ENCODE assay signal across 15 cellular contexts in genomic region chr3:155553800-155554199, GRCh38.
DNase-seq lines count a peak whose midpoint lies in the region; ATAC-seq and TF ChIP-seq lines count a peak whose summit lies in the region.
"Had no signal": no experiment of that assay in that cellular context is flagged by ENCODE, and none has a peak within 500 bp of the region (broad histone marks: within the 10 kb centered on the region; RNA-seq: fewer than 3 reads in every experiment).

No MANE protein-coding gene starts in this region.

- H3K27ac ChIP-seq in foreskin keratinocyte (no peak overlapping the region), vagina (no peak overlapping the region), gastrocnemius medialis (no peak overlapping the region)
- H3K27ac ChIP-seq: adrenal gland, stomach had no signal

- H3K27me3 ChIP-seq in foreskin keratinocyte (no peaks in the 10 kb centered on the region), vagina (no peaks in the 10 kb centered on the region), gastrocnemius medialis (no peaks in the 10 kb centered on the region)
- H3K27me3 ChIP-seq: adrenal gland, stomach had no signal

- H3K36me3 ChIP-seq in vagina (no peaks in the 10 kb centered on the region), gastrocnemius medialis (no peaks in the 10 kb centered on the region)
- H3K36me3 ChIP-seq: adrenal gland had no signal

- H3K4me3 ChIP-seq in vagina (no peak overlapping the region), gastrocnemius medialis (no peak overlapping the region)
- H3K4me3 ChIP-seq: adrenal gland, lung, stomach had no signal

- TF ChIP-seq POLR2A in vagina (IDR thresholded peaks at IDR 0.05) (no peak), gastrocnemius medialis (IDR thresholded peaks at IDR 0.05) (no peak)

- ATAC-seq in foreskin keratinocyte (peak; percentile 51), gastrocnemius medialis (no peak), GM18868 (IDR thresholded peaks at IDR 0.05; ENCODE audit: unreplicated experiment) (no peak)

- no peaks in the 10 kb centered on the region for H3K9me3 ChIP-seq in vagina
- H3K9me3 ChIP-seq in gastrocnemius medialis = no peaks in the 10 kb centered on the region
- H3K9me3 ChIP-seq: adrenal gland, stomach had no signal

- no peaks in the 10 kb centered on the region for H3K4me1 ChIP-seq in foreskin keratinocyte
- H3K4me1 ChIP-seq in vagina = no peaks in the 10 kb centered on the region
- H3K4me1 ChIP-seq in gastrocnemius medialis = no peaks in the 10 kb centered on the region
- H3K4me1 ChIP-seq: adrenal gland had no signal

- TF ChIP-seq CTCF in GM20000 (IDR thresholded peaks at IDR 0.05; ENCODE audit: extremely low read depth, missing control alignments) (no peak), foreskin keratinocyte (conservative IDR thresholded peaks at IDR 0.05) (no peak), vagina (IDR thresholded peaks at IDR 0.05) (no peak), gastrocnemius medialis (IDR thresholded peaks at IDR 0.05 in 4 of 5, conservative IDR thresholded peaks at IDR 0.05 in 1 of 5) (no peak)

- in situ Hi-C loops in gastrocnemius medialis (cut with MboI; ENCODE audit: low sequenced_read_pairs in 4 of 4) = no loop called here

- intact Hi-C loops in vagina (cut with DNase I) = no loop called here
- intact Hi-C loops in gastrocnemius medialis (cut with DNase I; ENCODE audit: low total_unique reads) = no loop called here

- DNase-seq in GDM1 (lab: John Stamatoyannopoulos, UW) (peak; percentile 23), GM20000 (ENCODE audit: low spot score) (peak; percentile 15), HT1080 (ENCODE audit: low read depth) (peak; percentile 95), foreskin keratinocyte (peak; percentile 15 to 60), vagina (ENCODE audit: extremely low spot score in 2 of 2) (no peak), gastrocnemius medialis (no peak), SIG-M5 treated with dmso at 0.1 percent for 504 hours (lab: John Stamatoyannopoulos, UW; ENCODE audit: unreplicated experiment) (no peak)
- DNase-seq: adrenal gland, EL, NCI-H226, small intestine, stomach, T-helper 9 cell had no signal

Comparison
In these comparisons a context has a peak if more than half of its experiments do, and no peak if none do; other contexts are left out.
1. DNase-seq: peak in GDM1 (single experiment), GM20000 (single experiment), HT1080 (single experiment) and foreskin keratinocyte (2 of 2); none in vagina (0 of 2), gastrocnemius medialis (0 of 2) and SIG-M5 treated with dmso at 0.1 percent for 504 hours (single experiment).